13 cellular contexts compared by ENCODE assay signal in genomic region chr7:28615091-28615490, GRCh38.
DNase-seq lines count a peak whose midpoint lies in the region; ATAC-seq and TF ChIP-seq lines count a peak whose summit lies in the region.
"Had no signal": no experiment of that assay in that cellular context is flagged by ENCODE, and none has a peak within 500 bp of the region (broad histone marks: within the 10 kb centered on the region; RNA-seq: fewer than 3 reads in every experiment).

No MANE protein-coding gene starts in this region.

- no peaks in the 10 kb centered on the region for H3K9me3 Mint-ChIP-seq in chondrocyte (ENCODE audit: low read depth)
- no peaks in the 10 kb centered on the region for H3K9me3 Mint-ChIP-seq in nephron progenitor cell
- H3K9me3 Mint-ChIP-seq in activated CD4-positive, alpha-beta T cell treated with anti-CD3 and anti-CD28 coated beads, Interleukin-2, amount 10 ng/mL, durations not matched to agents 7 days and 5 days: no peaks in the 10 kb centered on the region
- H3K9me3 Mint-ChIP-seq: activated T-cell treated with anti-CD3 and anti-CD28 coated beads, Interleukin-2, amount 50 U/mL, for 4 hours; IgD-negative memory B cell; stimulated activated naive B cell treated with anti-CD40 and anti-IgM and Interleukin-4, amounts not matched to agents 10 μg/mL and 1 μg/mL and 100 μg/mL, for 72 hours had no signal

- H3K27ac Mint-ChIP-seq in chondrocyte (ENCODE audit: unreplicated experiment) (no peak overlapping the region), nephron progenitor cell (no peak overlapping the region)
- no peak overlapping the region for H3K27ac Mint-ChIP-seq in activated CD4-positive, alpha-beta T cell treated with anti-CD3 and anti-CD28 coated beads, Interleukin-2, amount 10 ng/mL, durations not matched to agents 7 days and 5 days
- H3K27ac Mint-ChIP-seq: IgD-negative memory B cell; stimulated activated naive B cell treated with anti-CD40 and anti-IgM and Interleukin-4, amounts not matched to agents 10 μg/mL and 1 μg/mL and 100 μg/mL, for 72 hours had no signal

- H3K27me3 Mint-ChIP-seq in chondrocyte (ENCODE audit: low read depth) (no peaks in the 10 kb centered on the region), nephron progenitor cell (ENCODE audit: low read depth, poor library complexity) (peaks cover 3% of the 10 kb centered on the region)
- H3K27me3 Mint-ChIP-seq in activated CD4-positive, alpha-beta T cell treated with anti-CD3 and anti-CD28 coated beads, Interleukin-2, amount 10 ng/mL, durations not matched to agents 7 days and 5 days: peaks cover 6% of the 10 kb centered on the region
- H3K27me3 Mint-ChIP-seq: IgD-negative memory B cell had no signal

- H3K4me3 Mint-ChIP-seq in chondrocyte (ENCODE audit: unreplicated experiment): no peak overlapping the region
- H3K4me3 Mint-ChIP-seq in nephron progenitor cell: no peak overlapping the region
- H3K4me3 Mint-ChIP-seq in activated CD4-positive, alpha-beta T cell treated with anti-CD3 and anti-CD28 coated beads, Interleukin-2, amount 10 ng/mL, durations not matched to agents 7 days and 5 days: no peak overlapping the region
- H3K4me3 Mint-ChIP-seq: activated T-cell treated with anti-CD3 and anti-CD28 coated beads, Interleukin-2, amount 50 U/mL, for 4 hours; IgD-negative memory B cell; stimulated activated naive B cell treated with anti-CD40 and anti-IgM and Interleukin-4, amounts not matched to agents 10 μg/mL and 1 μg/mL and 100 μg/mL, for 72 hours had no signal

- no peaks in the 10 kb centered on the region for H3K4me1 Mint-ChIP-seq in chondrocyte (ENCODE audit: low read depth)
- peaks cover 12% of the 10 kb centered on the region for H3K4me1 Mint-ChIP-seq in nephron progenitor cell
- H3K4me1 Mint-ChIP-seq in activated CD4-positive, alpha-beta T cell treated with anti-CD3 and anti-CD28 coated beads, Interleukin-2, amount 10 ng/mL, durations not matched to agents 7 days and 5 days: no peaks in the 10 kb centered on the region
- H3K4me1 Mint-ChIP-seq: IgD-negative memory B cell; stimulated activated naive B cell treated with anti-CD40 and anti-IgM and Interleukin-4, amounts not matched to agents 10 μg/mL and 1 μg/mL and 100 μg/mL, for 72 hours had no signal

- TF ChIP-seq RAD21 in Ishikawa (IDR thresholded peaks at IDR 0.05; ENCODE audit: low read depth): peak; percentile 37; the same call in 1 of the 2 replicates

- TF ChIP-seq EP300 in Ishikawa (IDR thresholded peaks at IDR 0.05; ENCODE audit: borderline replicate concordance): no peak

- DNase-seq in EH (ENCODE audit: low read depth) (peak; percentile 9), chondrocyte (ENCODE audit: low spot score) (no peak), nephron progenitor cell (no peak), D341Med (ENCODE audit: low spot score) (no peak), NCI-H2196 (lab: John Stamatoyannopoulos, UW; ENCODE audit: unreplicated experiment) (no peak)
- DNase-seq in activated CD4-positive, alpha-beta T cell treated with anti-CD3 and anti-CD28 coated beads, Interleukin-2, amount 10 ng/mL, durations not matched to agents 7 days and 5 days: no peak
- DNase-seq: activated T-cell treated with anti-CD3 and anti-CD28 coated beads, Interleukin-2, amount 50 U/mL, for 4 hours; DMS79; NCI-H774; stimulated activated naive B cell treated with anti-CD40 and anti-IgM and Interleukin-4, amounts not matched to agents 10 μg/mL and 1 μg/mL and 100 μg/mL, for 72 hours had no signal

- CTCF ChIA-PET in activated CD4-positive, alpha-beta T cell treated with anti-CD3 and anti-CD28 coated beads, Interleukin-2, amount 10 ng/mL, durations not matched to agents 7 days and 5 days (lab: Charles Lee): no interaction called here

- ATAC-seq in GM19455 (IDR thresholded peaks at IDR 0.05; ENCODE audit: unreplicated experiment): no peak
- ATAC-seq: activated T-cell treated with anti-CD3 and anti-CD28 coated beads, Interleukin-2, amount 50 U/mL, for 4 hours had no signal

- POLR2A ChIA-PET in activated CD4-positive, alpha-beta T cell treated with anti-CD3 and anti-CD28 coated beads, Interleukin-2, amount 10 ng/mL, durations not matched to agents 7 days and 5 days (lab: Charles Lee): no interaction called here

- TF ChIP-seq CTCF in chondrocyte (IDR thresholded peaks at IDR 0.05) (peak; percentile 49), nephron progenitor cell (IDR thresholded peaks at IDR 0.05) (peak; percentile 14)

- H3K36me3 Mint-ChIP-seq in chondrocyte (ENCODE audit: low read depth) (peaks cover 2% of the 10 kb centered on the region), nephron progenitor cell (ENCODE audit: low read depth) (no peaks in the 10 kb centered on the region)
- H3K36me3 Mint-ChIP-seq in activated CD4-positive, alpha-beta T cell treated with anti-CD3 and anti-CD28 coated beads, Interleukin-2, amount 10 ng/mL, durations not matched to agents 7 days and 5 days (ENCODE audit: low read depth): no peaks in the 10 kb centered on the region
- H3K36me3 Mint-ChIP-seq: stimulated activated naive B cell treated with anti-CD40 and anti-IgM and Interleukin-4, amounts not matched to agents 10 μg/mL and 1 μg/mL and 100 μg/mL, for 72 hours had no signal

TF ChIP-seq in Ishikawa, 13 proteins besides CTCF, POLR2A, EP300 and RAD21:
- TF ChIP-seq TAF1 (IDR thresholded peaks at IDR 0.05; ENCODE audit: low read depth) (no peak), CREB1 (IDR thresholded peaks at IDR 0.05; ENCODE audit: low read depth) (no peak), YY1 (IDR thresholded peaks at IDR 0.05; ENCODE audit: low read depth) (no peak), ZBTB7A (IDR thresholded peaks at IDR 0.05; ENCODE audit: low read depth) (no peak), CEBPB (IDR thresholded peaks at IDR 0.05) (no peak), NFIC (IDR thresholded peaks at IDR 0.05) (no peak), EGR1 (IDR thresholded peaks at IDR 0.05) (no peak), MAX (IDR thresholded peaks at IDR 0.05) (no peak), REST (IDR thresholded peaks at IDR 0.05; ENCODE audit: low read depth) (no peak), USF1 (IDR thresholded peaks at IDR 0.05) (no peak), TEAD4 (IDR thresholded peaks at IDR 0.05) (no peak), TCF12 (IDR thresholded peaks at IDR 0.05; ENCODE audit: low read depth) (no peak), FOXM1 (IDR thresholded peaks at IDR 0.05; ENCODE audit: borderline replicate concordance, low read depth) (no peak)
